1 cellular context compared by ENCODE assay signal in the genomic region with DNA sequence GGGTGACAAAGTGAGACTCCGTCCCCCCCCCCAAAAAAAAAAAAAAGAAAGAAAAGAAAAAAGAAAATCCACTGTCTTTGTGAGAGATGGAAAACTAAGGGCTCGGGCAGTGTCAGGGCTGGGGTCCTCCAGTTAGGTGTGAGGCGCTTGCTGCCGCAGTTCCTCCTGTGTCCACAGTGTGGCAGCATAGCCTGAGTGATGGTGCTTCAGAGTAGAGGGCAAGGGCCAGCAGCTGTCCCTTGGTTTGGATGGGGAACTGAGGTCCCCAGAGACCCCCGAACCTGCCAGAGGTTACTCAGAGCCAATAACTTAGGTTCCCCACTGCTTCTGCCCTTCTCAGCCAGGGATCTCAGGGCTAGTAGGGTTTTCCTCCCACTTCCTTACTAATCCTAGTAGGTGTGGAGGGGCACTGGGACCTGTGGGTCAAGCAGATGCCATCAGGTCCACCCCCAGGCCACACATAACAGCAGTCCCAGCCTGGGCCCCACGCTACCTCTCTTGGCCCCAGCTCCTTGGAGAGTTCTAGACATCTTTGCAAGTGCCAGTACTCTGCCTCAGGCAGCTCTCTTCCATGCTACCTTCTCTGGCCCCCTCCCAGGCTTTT.
TF ChIP-seq lines count a peak whose summit lies in the region.

No MANE protein-coding gene starts in this region.

TF ChIP-seq in GM23338, 12 proteins besides CTCF, POLR2A, EP300 and RAD21 (continued from another document):
- TF ChIP-seq, protein P1, sequence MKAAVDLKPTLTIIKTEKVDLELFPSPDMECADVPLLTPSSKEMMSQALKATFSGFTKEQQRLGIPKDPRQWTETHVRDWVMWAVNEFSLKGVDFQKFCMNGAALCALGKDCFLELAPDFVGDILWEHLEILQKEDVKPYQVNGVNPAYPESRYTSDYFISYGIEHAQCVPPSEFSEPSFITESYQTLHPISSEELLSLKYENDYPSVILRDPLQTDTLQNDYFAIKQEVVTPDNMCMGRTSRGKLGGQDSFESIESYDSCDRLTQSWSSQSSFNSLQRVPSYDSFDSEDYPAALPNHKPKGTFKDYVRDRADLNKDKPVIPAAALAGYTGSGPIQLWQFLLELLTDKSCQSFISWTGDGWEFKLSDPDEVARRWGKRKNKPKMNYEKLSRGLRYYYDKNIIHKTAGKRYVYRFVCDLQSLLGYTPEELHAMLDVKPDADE (IDR thresholded peaks at IDR 0.05) = no peak
- TF ChIP-seq ZNF114 (CRISPR knock-in tag; IDR thresholded peaks at IDR 0.05) (no peak), CREB1 (CRISPR knock-in tag; IDR thresholded peaks at IDR 0.05; ENCODE audit: low read depth) (no peak), EZH2 (IDR thresholded peaks at IDR 0.05; ENCODE audit: low read depth, unreplicated experiment) (no peak), POLR2AphosphoS5 (IDR thresholded peaks at IDR 0.05; ENCODE audit: low read depth) (no peak), EZH2phosphoT487 (IDR thresholded peaks at IDR 0.05; ENCODE audit: unreplicated experiment) (no peak)
- TF ChIP-seq, protein P2, sequence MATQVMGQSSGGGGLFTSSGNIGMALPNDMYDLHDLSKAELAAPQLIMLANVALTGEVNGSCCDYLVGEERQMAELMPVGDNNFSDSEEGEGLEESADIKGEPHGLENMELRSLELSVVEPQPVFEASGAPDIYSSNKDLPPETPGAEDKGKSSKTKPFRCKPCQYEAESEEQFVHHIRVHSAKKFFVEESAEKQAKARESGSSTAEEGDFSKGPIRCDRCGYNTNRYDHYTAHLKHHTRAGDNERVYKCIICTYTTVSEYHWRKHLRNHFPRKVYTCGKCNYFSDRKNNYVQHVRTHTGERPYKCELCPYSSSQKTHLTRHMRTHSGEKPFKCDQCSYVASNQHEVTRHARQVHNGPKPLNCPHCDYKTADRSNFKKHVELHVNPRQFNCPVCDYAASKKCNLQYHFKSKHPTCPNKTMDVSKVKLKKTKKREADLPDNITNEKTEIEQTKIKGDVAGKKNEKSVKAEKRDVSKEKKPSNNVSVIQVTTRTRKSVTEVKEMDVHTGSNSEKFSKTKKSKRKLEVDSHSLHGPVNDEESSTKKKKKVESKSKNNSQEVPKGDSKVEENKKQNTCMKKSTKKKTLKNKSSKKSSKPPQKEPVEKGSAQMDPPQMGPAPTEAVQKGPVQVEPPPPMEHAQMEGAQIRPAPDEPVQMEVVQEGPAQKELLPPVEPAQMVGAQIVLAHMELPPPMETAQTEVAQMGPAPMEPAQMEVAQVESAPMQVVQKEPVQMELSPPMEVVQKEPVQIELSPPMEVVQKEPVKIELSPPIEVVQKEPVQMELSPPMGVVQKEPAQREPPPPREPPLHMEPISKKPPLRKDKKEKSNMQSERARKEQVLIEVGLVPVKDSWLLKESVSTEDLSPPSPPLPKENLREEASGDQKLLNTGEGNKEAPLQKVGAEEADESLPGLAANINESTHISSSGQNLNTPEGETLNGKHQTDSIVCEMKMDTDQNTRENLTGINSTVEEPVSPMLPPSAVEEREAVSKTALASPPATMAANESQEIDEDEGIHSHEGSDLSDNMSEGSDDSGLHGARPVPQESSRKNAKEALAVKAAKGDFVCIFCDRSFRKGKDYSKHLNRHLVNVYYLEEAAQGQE (IDR thresholded peaks at IDR 0.05; ENCODE audit: unreplicated experiment) = no peak
